ENCODE assay signal across 17 cellular contexts in genomic region chr15:71921191-71921590, GRCh38.
DNase-seq lines count a peak whose midpoint lies in the region; ATAC-seq and TF ChIP-seq lines count a peak whose summit lies in the region.
"Had no signal": no experiment of that assay in that cellular context is flagged by ENCODE, and none has a peak within 500 bp of the region (broad histone marks: within the 10 kb centered on the region; RNA-seq: fewer than 3 reads in every experiment).

No MANE protein-coding gene starts in this region.

- H3K27ac ChIP-seq in RWPE1 (no peak overlapping the region), tibial artery (no peak overlapping the region)
- H3K27ac ChIP-seq: 22Rv1; BLaER1 treated with 17β-estradiol and CSF1 and Interleukin-3, amounts not matched to agents 10 nM and 100 nM had no signal

- CTCF ChIA-PET in RWPE1 (lab: Yijun Ruan, JAX) = interaction anchor here (0.6 kb wide), 1 partner anchor 34 kb away, joined by 4 read pairs; no protein-coding TSS in a partner anchor

- peak overlapping the region; percentile 52 for H3K27ac Mint-ChIP-seq in type B pancreatic cell
- H3K27ac Mint-ChIP-seq: H9 had no signal

- no peaks in the 10 kb centered on the region for H3K9me3 ChIP-seq in tibial artery
- H3K9me3 ChIP-seq: BLaER1 treated with 17β-estradiol and CSF1 and Interleukin-3, amounts not matched to agents 10 nM and 100 nM had no signal

- POLR2A ChIA-PET in RWPE1 (lab: Yijun Ruan, JAX; ENCODE audit: low non-redundant PET) = no interaction called here

- H3K4me1 Mint-ChIP-seq in type B pancreatic cell (ENCODE audit: unreplicated experiment) = no peaks in the 10 kb centered on the region

- TF ChIP-seq CTCF in RWPE1 (conservative IDR thresholded peaks at IDR 0.05; ENCODE audit: low read depth) (no peak), type B pancreatic cell (conservative IDR thresholded peaks at IDR 0.05) (no peak), tibial artery (IDR thresholded peaks at IDR 0.05) (no peak)

- H3K36me3 Mint-ChIP-seq in type B pancreatic cell = peaks cover 6% of the 10 kb centered on the region

- H3K27me3 Mint-ChIP-seq in type B pancreatic cell = no peaks in the 10 kb centered on the region

- no peak for ATAC-seq in GM19397 (IDR thresholded peaks at IDR 0.05; ENCODE audit: unreplicated experiment)
- ATAC-seq: HepG2 had no signal

- H3K36me3 ChIP-seq in tibial artery = peaks cover 0 to 8% (median 2%) of the 10 kb centered on the region in 3 donors

- intact Hi-C loops in head of caudate nucleus (cut with DNase I) (no loop called here), tibial artery (cut with DNase I; ENCODE audit: low total_unique reads) (no loop called here)

- H3K27me3 ChIP-seq in tibial artery = no peaks in the 10 kb centered on the region
- H3K27me3 ChIP-seq: BLaER1 treated with 17β-estradiol and CSF1 and Interleukin-3, amounts not matched to agents 10 nM and 100 nM had no signal

- no peaks in the 10 kb centered on the region for H3K4me1 ChIP-seq in tibial artery
- H3K4me1 ChIP-seq: BLaER1 treated with 17β-estradiol and CSF1 and Interleukin-3, amounts not matched to agents 10 nM and 100 nM had no signal

- H3K4me3 Mint-ChIP-seq in type B pancreatic cell = no peak overlapping the region
- H3K4me3 Mint-ChIP-seq: H9 had no signal

- no peaks in the 10 kb centered on the region for H3K9me3 Mint-ChIP-seq in type B pancreatic cell
- H3K9me3 Mint-ChIP-seq: H9 had no signal

- H3K4me3 ChIP-seq in tibial artery = no peak overlapping the region
- H3K4me3 ChIP-seq: BLaER1 treated with 17β-estradiol and CSF1 and Interleukin-3, amounts not matched to agents 10 nM and 100 nM had no signal

- DNase-seq in DMS53 (lab: John Stamatoyannopoulos, UW) = peak; percentile 2
- no peak for DNase-seq in DMS53 treated with DMSO at 0.1 percent for 48 hours (lab: John Stamatoyannopoulos, UW; ENCODE audit: unreplicated experiment)
- peak; percentile 46 for DNase-seq in RWPE1 (ENCODE audit: low spot score)
- DNase-seq in head of caudate nucleus = peak in 24 of 42 donors; percentile 3 to 75 (median 38)
- no peak for DNase-seq in type B pancreatic cell (ENCODE audit: extremely low spot score, unreplicated experiment)
- DNase-seq in pons (ENCODE audit: low spot score) = no peak
- DNase-seq in tibial artery = no peak
- DNase-seq: EL, H9, Karpas-422, NCI-H1930, NCI-H524, RPMI8226 had no signal

Comparison
In these comparisons a context has a peak if more than half of its experiments do, and no peak if none do; other contexts are left out.
1. DNase-seq: peak in DMS53 (single experiment), RWPE1 (single experiment) and head of caudate nucleus (24 of 42); none in DMS53 treated with DMSO at 0.1 percent for 48 hours (single experiment), type B pancreatic cell (single experiment), pons (single experiment) and tibial artery (0 of 2).